ENCODE assay signal across 26 cellular contexts in the genomic region with DNA sequence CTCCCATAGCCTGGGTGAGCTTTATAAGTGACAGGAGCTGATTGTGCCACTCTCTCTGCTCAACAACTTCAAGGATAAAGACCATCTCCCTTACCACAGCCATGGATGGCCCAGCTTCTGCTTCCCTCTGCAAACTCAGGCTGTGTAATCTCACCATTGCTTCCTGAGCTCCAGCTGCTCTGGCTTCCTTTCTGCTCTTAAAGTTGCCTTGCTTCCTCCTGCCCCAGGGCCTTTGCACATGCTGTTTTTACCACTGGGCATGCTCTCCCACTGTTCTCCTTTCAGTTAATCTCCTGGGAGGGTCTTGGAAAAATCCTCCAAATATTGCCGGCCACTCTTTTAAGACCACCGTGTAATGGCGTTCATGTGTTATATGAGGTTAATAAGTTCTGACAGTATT.
"Had no signal": no experiment of that assay in that cellular context is flagged by ENCODE, and none has a peak within 500 bp of the region (broad histone marks: within the 10 kb centered on the region; RNA-seq: fewer than 3 reads in every experiment).

No MANE protein-coding gene starts in this region.

- H3K4me1 ChIP-seq: stomach, suprapubic skin, testis, thyroid gland, tibial artery, tibial nerve, transverse colon, upper lobe of left lung, upper lobe of right lung, uterus, vagina had no signal

- DNase-seq: stimulated activated CD4-positive, alpha-beta T cell treated with anti-CD3 and anti-CD28 coated beads, Interleukin-2, amount 100 ng/mL, for 48 hours; stimulated activated CD4-positive, alpha-beta T cell treated with anti-CD3 and anti-CD28 coated beads, Interleukin-4, amount 100 ng/mL, for 1 hour; stimulated activated CD4-positive, alpha-beta T cell treated with anti-CD3 and anti-CD28 coated beads, Interleukin-4, amount 100 ng/mL, for 24 hours; stimulated activated CD4-positive, alpha-beta T cell treated with anti-CD3 and anti-CD28 coated beads, Interleukin-4, amount 100 ng/mL, for 4 hours; stimulated activated CD8-positive, alpha-beta memory T cell treated with anti-CD3 and anti-CD28 coated beads, Interleukin-4, amount 100 ng/mL, for 48 hours; stimulated activated naive B cell treated with anti-CD40 and anti-IgM and Interleukin-4, amounts not matched to agents 10 μg/mL and 1 μg/mL and 100 μg/mL, for 72 hours; stimulated activated naive CD4-positive, alpha-beta T cell; stimulated activated naive CD4-positive, alpha-beta T cell treated with Interleukin-2 at 50 U/mL for 16 hours; stimulated activated naive CD8-positive, alpha-beta T cell treated with anti-CD3 and anti-CD28 coated beads, Interleukin-15, amount 100 ng/mL, for 72 hours; stimulated activated naive CD8-positive, alpha-beta T cell treated with anti-CD3 and anti-CD28 coated beads, Interleukin-15, Interleukin-2, amounts not matched to agents 100 U/mL and 50 U/mL, for 24 hours; stomach; substantia nigra; testis; thyroid gland; tibial artery; transverse colon; trophoblast cell; upper lobe of right lung; uterus had no signal

- H3K4me3 ChIP-seq: stomach, suprapubic skin, testis, thoracic aorta, thyroid gland, tibial artery, tibial nerve, transverse colon, upper lobe of left lung, upper lobe of right lung, uterus, vagina had no signal

- ATAC-seq: stimulated activated memory B cell treated with anti-CD40 and anti-IgM and Interleukin-4, amounts not matched to agents 10 μg/mL and 1 μg/mL and 100 μg/mL, for 72 hours; stimulated activated naive B cell treated with anti-CD40 and anti-IgM and Interleukin-4, amounts not matched to agents 10 μg/mL and 1 μg/mL and 100 μg/mL, for 72 hours; stimulated activated naive CD8-positive, alpha-beta T cell treated with anti-CD3 and anti-CD28 coated beads, Interleukin-15, Interleukin-2, amounts not matched to agents 100 U/mL and 50 U/mL, for 24 hours; upper lobe of right lung had no signal

- FAIRE-seq: urothelium cell line had no signal

- H3K27ac ChIP-seq: stomach, suprapubic skin, testis, thoracic aorta, thyroid gland, tibial artery, tibial nerve, transverse colon, upper lobe of left lung, upper lobe of right lung, uterus, vagina had no signal

- H3K36me3 ChIP-seq: stomach, suprapubic skin, thoracic aorta, thyroid gland, tibial artery, tibial nerve, transverse colon, upper lobe of left lung, upper lobe of right lung, uterus, vagina had no signal

- H3K9me3 ChIP-seq: suprapubic skin, testis, thoracic aorta, thyroid gland, tibial artery, tibial nerve, transverse colon, upper lobe of left lung, upper lobe of right lung, uterus, vagina had no signal

- H3K27me3 ChIP-seq: testis, thyroid gland, tibial artery, tibial nerve, transverse colon, upper lobe of left lung, upper lobe of right lung, uterus, vagina had no signal
